In genomic region chr3:66383998-66384745, GRCh38 we compare ENCODE assay signal across 15 cellular contexts.
"Had no signal": no experiment of that assay in that cellular context is flagged by ENCODE, and none has a peak within 500 bp of the region (broad histone marks: within the 10 kb centered on the region; RNA-seq: fewer than 3 reads in every experiment).

No MANE protein-coding gene starts in this region.

- H3K27me3 Mint-ChIP-seq: activated naive CD8-positive, alpha-beta T cell treated with anti-CD3 and anti-CD28 coated beads, Interleukin-2, amount 50 U/mL, for 24 hours; stimulated activated naive CD8-positive, alpha-beta T cell treated with anti-CD3 and anti-CD28 coated beads, Interleukin-15, Interleukin-2, amounts not matched to agents 100 ng/mL and 50 ng/mL, for 24 hours had no signal

- H3K9me3 ChIP-seq: ascending aorta, prostate gland had no signal

- DNase-seq: activated CD4-positive, alpha-beta T cell treated with anti-CD3 and anti-CD28 coated beads, Interleukin-2, amount 50 U/mL, for 4 hours; activated CD4-positive, CD25-positive, alpha-beta regulatory T cell treated with anti-CD3 and anti-CD28 coated beads, Interleukin-2, amount 50 U/mL, for 72 hours; activated gamma-delta T cell; activated naive CD8-positive, alpha-beta T cell treated with anti-CD3 and anti-CD28 coated beads, Interleukin-2, amount 50 U/mL, for 24 hours; foreskin melanocyte; left colon; natural killer cell; occipital lobe; stimulated activated CD4-positive, alpha-beta T cell treated with anti-CD3 and anti-CD28 coated beads, Interleukin-12 subunit alpha, Interleukin-12 subunit beta, amount 100 ng/mL, for 4 hours; stimulated activated CD4-positive, alpha-beta T cell treated with anti-CD3 and anti-CD28 coated beads, Interleukin-2, amount 100 ng/mL, for 48 hours had no signal

- H3K27me3 ChIP-seq: ascending aorta had no signal

- FAIRE-seq: endothelial cell of umbilical vein had no signal

- H3K4me1 ChIP-seq: ascending aorta, prostate gland had no signal

- H3K27ac Mint-ChIP-seq: activated naive CD8-positive, alpha-beta T cell treated with anti-CD3 and anti-CD28 coated beads, Interleukin-2, amount 50 U/mL, for 24 hours; natural killer cell; stimulated activated naive CD8-positive, alpha-beta T cell treated with anti-CD3 and anti-CD28 coated beads, Interleukin-15, Interleukin-2, amounts not matched to agents 100 ng/mL and 50 ng/mL, for 24 hours; T-helper 2 cell treated with Interferon-gamma antibody and Interleukin-4, amounts not matched to agents 5 μg/mL and 100 μg/mL, for 36 hours had no signal

- H3K27ac ChIP-seq: ascending aorta, prostate gland had no signal

- H3K4me3 Mint-ChIP-seq: activated naive CD8-positive, alpha-beta T cell treated with anti-CD3 and anti-CD28 coated beads, Interleukin-2, amount 50 U/mL, for 24 hours; natural killer cell; stimulated activated naive CD8-positive, alpha-beta T cell treated with anti-CD3 and anti-CD28 coated beads, Interleukin-15, Interleukin-2, amounts not matched to agents 100 ng/mL and 50 ng/mL, for 24 hours; T-helper 2 cell treated with Interferon-gamma antibody and Interleukin-4, amounts not matched to agents 5 μg/mL and 100 μg/mL, for 36 hours had no signal

- H3K4me3 ChIP-seq: ascending aorta, prostate gland had no signal

- ATAC-seq: activated naive CD8-positive, alpha-beta T cell treated with anti-CD3 and anti-CD28 coated beads, Interleukin-2, amount 50 U/mL, for 24 hours; left colon; natural killer cell had no signal

- H3K9me3 Mint-ChIP-seq: T-helper 2 cell treated with Interferon-gamma antibody and Interleukin-4, amounts not matched to agents 5 μg/mL and 100 μg/mL, for 36 hours had no signal
